In the genomic region with DNA sequence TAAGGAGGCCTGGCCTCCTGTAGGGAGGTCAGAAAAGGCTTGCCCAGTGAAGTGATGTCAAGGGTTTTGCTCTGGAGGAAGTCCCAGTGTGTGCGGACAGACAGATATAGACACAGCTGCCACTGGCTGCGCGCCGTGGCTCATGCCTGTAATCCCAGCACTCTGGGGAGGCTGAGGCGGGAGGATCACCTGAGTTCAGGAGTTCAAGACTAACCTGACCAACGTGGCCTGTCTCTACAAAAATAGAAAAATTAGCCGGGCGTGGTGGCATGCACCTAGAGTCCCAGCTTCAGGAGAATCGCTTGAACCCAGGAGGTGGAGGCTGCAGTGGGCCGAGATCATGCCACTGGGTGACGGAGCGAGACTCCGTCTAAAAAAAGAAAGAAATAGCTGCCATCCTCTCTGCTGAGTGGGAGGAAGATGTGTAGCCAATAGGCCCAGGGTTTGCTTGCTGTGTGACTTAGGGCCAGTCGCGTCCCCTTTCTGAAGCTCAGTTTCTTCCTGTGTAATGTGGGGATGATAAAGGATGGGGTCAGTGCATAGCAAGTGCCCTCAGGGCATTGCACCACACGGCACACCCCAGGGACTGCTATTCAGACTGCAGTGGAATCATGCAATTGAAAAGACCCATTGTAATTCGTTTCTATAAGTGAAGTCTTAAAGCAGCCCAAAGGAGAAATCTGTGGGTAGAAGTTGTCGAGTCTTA, we compare ENCODE assay signal across 1 cellular context.
A peak's percentile ranks its signal among the peaks of the same experiment; 100 is the strongest.
TF ChIP-seq lines count a peak whose summit lies in the region.

No MANE protein-coding gene starts in this region.

TF ChIP-seq in H1, 55 proteins besides CTCF, POLR2A, EP300 and RAD21:
- TF ChIP-seq SP1 (IDR thresholded peaks at IDR 0.05; ENCODE audit: low read depth, low read length) = no peak
- no peak for TF ChIP-seq BCL11A (IDR thresholded peaks at IDR 0.05; ENCODE audit: low read depth in 2 of 2, low read length in 2 of 2)
- TF ChIP-seq, protein P1, sequence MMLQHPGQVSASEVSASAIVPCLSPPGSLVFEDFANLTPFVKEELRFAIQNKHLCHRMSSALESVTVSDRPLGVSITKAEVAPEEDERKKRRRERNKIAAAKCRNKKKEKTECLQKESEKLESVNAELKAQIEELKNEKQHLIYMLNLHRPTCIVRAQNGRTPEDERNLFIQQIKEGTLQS (IDR thresholded peaks at IDR 0.05; ENCODE audit: insufficient read depth, low read depth, low read length) = no peak
- no peak for TF ChIP-seq ASH2L (IDR thresholded peaks at IDR 0.05; ENCODE audit: low read length)
- TF ChIP-seq CEBPB (IDR thresholded peaks at IDR 0.05; ENCODE audit: low read depth, low read length) = 0 out of 2 replicates have a peak, but pooled peaks have one; percentile 23
